8 cellular contexts compared by ENCODE assay signal in genomic region chr3:14431556-14431927, GRCh38. TPM values are rescaled to one million over a fixed set of nuclear protein-coding genes. Genes with fewer than 3 reads are reported as not detected.
DNase-seq lines count a peak whose midpoint lies in the region; ATAC-seq and TF ChIP-seq lines count a peak whose summit lies in the region.

No MANE protein-coding gene starts in this region.

- no peaks in the 10 kb centered on the region for H3K27me3 ChIP-seq in NT2/D1 (ENCODE audit: insufficient read depth, insufficient read length)
- no peaks in the 10 kb centered on the region for H3K27me3 ChIP-seq in sigmoid colon
- no peaks in the 10 kb centered on the region for H3K27me3 ChIP-seq in WERI-Rb-1 (ENCODE audit: insufficient read depth, low read depth, severe bottlenecking)

- DNase-seq in NT2/D1 (ENCODE audit: low read depth, low spot score): no peak
- peak; percentile 23 for DNase-seq in dermis blood vessel endothelial cell
- DNase-seq in sigmoid colon: no peak
- DNase-seq in NCI-H1048 (lab: John Stamatoyannopoulos, UW): no peak
- DNase-seq in stimulated activated CD4-positive, alpha-beta T cell treated with anti-CD3 and anti-CD28 coated beads, Interleukin-12 subunit alpha, Interleukin-12 subunit beta, amount 100 ng/mL, for 4 hours: no peak
- DNase-seq in WERI-Rb-1: no peak

- ATAC-seq in GM18870 (IDR thresholded peaks at IDR 0.05; ENCODE audit: unreplicated experiment): peak; percentile 27
- ATAC-seq in HG02571 (IDR thresholded peaks at IDR 0.05; ENCODE audit: unreplicated experiment): peak; percentile 12

- H3K27ac ChIP-seq in sigmoid colon: peak overlapping the region; percentile 13 to 63 (median 46)
- H3K27ac ChIP-seq in WERI-Rb-1: no peak overlapping the region

- no peaks in the 10 kb centered on the region for H3K9me3 ChIP-seq in NT2/D1 (ENCODE audit: insufficient read depth, low read length)
- no peaks in the 10 kb centered on the region for H3K9me3 ChIP-seq in sigmoid colon
- H3K9me3 ChIP-seq in WERI-Rb-1 (ENCODE audit: severe bottlenecking): no peaks in the 10 kb centered on the region

- no peak for TF ChIP-seq EP300 in sigmoid colon (IDR thresholded peaks at IDR 0.05)

- TF ChIP-seq POLR2A in sigmoid colon (IDR thresholded peaks at IDR 0.05): no peak

- intact Hi-C loops in sigmoid colon (cut with DNase I): no loop called here

- H3K4me3 ChIP-seq in NT2/D1 (ENCODE audit: insufficient read length, low read depth): no peak overlapping the region
- no peak overlapping the region for H3K4me3 ChIP-seq in sigmoid colon
- no peak overlapping the region for H3K4me3 ChIP-seq in WERI-Rb-1 (ENCODE audit: low read depth, low read length)

- peaks cover 69% of the 10 kb centered on the region for H3K36me3 ChIP-seq in NT2/D1 (ENCODE audit: insufficient read depth, insufficient read length, low read length)
- no peaks in the 10 kb centered on the region for H3K36me3 ChIP-seq in sigmoid colon
- H3K36me3 ChIP-seq in WERI-Rb-1: no peaks in the 10 kb centered on the region; the same call in 1 of the 2 replicates

- H3K9ac ChIP-seq in NT2/D1 (ENCODE audit: insufficient read length, low read depth): peak overlapping the region; percentile 57

- 42 to 69% methylated on average over 8 of the region's 8 CpGs for WGBS in sigmoid colon, 2 donors

- peaks cover 33% of the 10 kb centered on the region for H3K4me1 ChIP-seq in NT2/D1 (ENCODE audit: insufficient read depth, insufficient read length)
- peaks cover 0 to 60% (median 35%) of the 10 kb centered on the region in 4 donors for H3K4me1 ChIP-seq in sigmoid colon

- TF ChIP-seq CTCF in sigmoid colon (IDR thresholded peaks at IDR 0.05) (no peak), WERI-Rb-1 (IDR thresholded peaks at IDR 0.05; ENCODE audit: low read depth, low read length) (no peak)

RNA-seq across cellular contexts. Expression of gene SLC6A6, which starts 29.1 kb away (rescaled TPM):
- total RNA-seq in dermis blood vessel endothelial cell (10.9 and 28.6 TPM in 2 replicates), sigmoid colon (10 to 100 TPM in 1 of 4 donors, 1 to 10 TPM in 3; 6.4 to 19.1 (median 9.1) TPM)
- polyA plus RNA-seq in sigmoid colon: 1 to 10 TPM; 2.3 to 8.4 (median 2.4) TPM
